Comparison of ENCODE assay signal across 25 cellular contexts in the genomic region with DNA sequence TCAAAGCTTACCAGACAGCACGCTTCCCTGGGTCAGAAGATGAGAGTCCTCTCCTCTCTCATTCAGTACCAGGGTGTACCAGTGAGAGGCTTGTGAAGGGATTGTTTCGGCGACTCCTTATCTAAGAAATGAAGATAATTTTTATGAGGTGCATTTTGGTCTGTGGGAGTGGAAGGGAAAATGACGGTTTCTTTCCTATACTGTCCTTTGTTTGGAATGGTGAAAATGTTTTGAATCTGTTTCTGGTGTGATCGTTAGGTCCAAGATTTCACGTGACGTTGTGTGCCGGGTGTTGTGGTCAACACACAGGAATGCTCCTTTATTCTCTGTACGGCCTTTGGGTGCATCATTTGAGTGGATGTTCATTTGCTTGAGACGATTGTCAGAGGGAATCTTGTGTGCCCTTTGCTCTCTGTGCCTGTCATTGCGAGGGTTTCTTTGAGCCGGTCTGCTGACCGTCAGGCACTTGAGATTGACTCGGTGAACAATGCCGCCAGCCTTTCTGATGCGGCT.
A peak's percentile ranks its signal among the peaks of the same experiment; 100 is the strongest.
DNase-seq lines count a peak whose midpoint lies in the region; ATAC-seq, FAIRE-seq and TF ChIP-seq lines count a peak whose summit lies in the region.
"Had no signal": no experiment of that assay in that cellular context is flagged by ENCODE, and none has a peak within 500 bp of the region (broad histone marks: within the 10 kb centered on the region; RNA-seq: fewer than 3 reads in every experiment).

No MANE protein-coding gene starts in this region.

- POLR2A ChIA-PET in HepG2 (lab: Yijun Ruan, JAX) = no interaction called here

- no peak overlapping the region for H3K4me2 ChIP-seq in HepG2 (ENCODE audit: low read depth, low read length)
- H3K4me2 ChIP-seq: BLaER1, SK-N-SH had no signal

- peaks cover 5% of the 10 kb centered on the region for H3K27me3 Mint-ChIP-seq in neural crest cell (ENCODE audit: low read depth)

- no peak for TF ChIP-seq CTCF in HepG2 (CRISPR knock-in tag; IDR thresholded peaks at IDR 0.05)
- TF ChIP-seq CTCF in right lobe of liver (IDR thresholded peaks at IDR 0.05) = no peak
- TF ChIP-seq CTCF in fibroblast of villous mesenchyme (IDR thresholded peaks at IDR 0.05; ENCODE audit: insufficient read depth, low read depth, low read length) = no peak
- TF ChIP-seq CTCF in neural crest cell (conservative IDR thresholded peaks at IDR 0.05) = no peak

- H3K36me3 ChIP-seq in HepG2 (replicated peaks in 1 of 2; ENCODE audit: control insufficient read depth in 1 of 2, insufficient read depth in 2 of 2, low read length in 2 of 2) = no peaks in the 10 kb centered on the region
- no peaks in the 10 kb centered on the region for H3K36me3 ChIP-seq in right lobe of liver
- H3K36me3 ChIP-seq: BLaER1, esophagus squamous epithelium, left lung, spleen had no signal

- peaks cover 80% of the 10 kb centered on the region for H3K79me2 ChIP-seq in HepG2 (ENCODE audit: insufficient read depth, low read length)

- CTCF ChIA-PET in HepG2 (lab: Yijun Ruan, JAX; ENCODE audit: low intra/inter-chr PET ratio, low total read pairs) = no interaction called here

- H3K9me3 ChIP-seq in HepG2 (ENCODE audit: low read length) (no peaks in the 10 kb centered on the region), right lobe of liver (no peaks in the 10 kb centered on the region)
- H3K9me3 ChIP-seq: BLaER1, esophagus squamous epithelium, left lung, SK-N-SH, spleen had no signal

- H4K20me1 ChIP-seq in HepG2 (ENCODE audit: insufficient read depth, low read length) = peaks cover 40% of the 10 kb centered on the region

- no peak overlapping the region for H3K4me3 ChIP-seq in HepG2 (replicated peaks in 1 of 3; ENCODE audit: insufficient read depth in 1 of 3, low read depth in 2 of 3, low read length in 3 of 3)
- no peak overlapping the region for H3K4me3 ChIP-seq in right lobe of liver
- no peak overlapping the region for H3K4me3 ChIP-seq in fibroblast of villous mesenchyme (ENCODE audit: low read depth, low read length)
- H3K4me3 ChIP-seq: BLaER1, coronary artery, esophagus squamous epithelium, left lung, spleen had no signal

- no peaks in the 10 kb centered on the region for H3K9me3 Mint-ChIP-seq in neural crest cell
- H3K9me3 Mint-ChIP-seq: activated T-helper 2 cell treated with anti-CD3 and anti-CD28 coated beads, Interferon-gamma antibody, Interleukin-2, Interleukin-4, amounts not matched to agents 10 μg/mL and 5 μg/mL and 100 μg/mL, durations not matched to agents 14 hours and 24 hours and 36 hours; endodermal cell had no signal

- no peaks in the 10 kb centered on the region for H3K36me3 Mint-ChIP-seq in neural crest cell (ENCODE audit: low read depth)

- H3K4me1 Mint-ChIP-seq in neural crest cell = peaks cover 45% of the 10 kb centered on the region

- 97% methylated on average over 16 of the region's 16 CpGs for WGBS in HepG2 (ENCODE audit: low lambda C conversion rate)
- WGBS in right lobe of liver (ENCODE audit: insufficient coverage, low coverage, low lambda C conversion rate, missing lambda C conversion rate) = 85% methylated on average over 6 of the region's 16 CpGs

- in situ Hi-C loops in HepG2 (cut with HindIII; ENCODE audit: extremely low pct_ligation_motif_present, low pct_unique_long_range_greater_than_20kb) = no loop called here

- H3K4me1 ChIP-seq in HepG2 (ENCODE audit: insufficient read depth, low read length) (peaks cover 32% of the 10 kb centered on the region), right lobe of liver (peaks cover 0 to 6% (median 0%) of the 10 kb centered on the region in 4 donors)
- H3K4me1 ChIP-seq: left lung, spleen had no signal

- no peak overlapping the region for H3K27ac Mint-ChIP-seq in neural crest cell (ENCODE audit: unreplicated experiment)
- H3K27ac Mint-ChIP-seq: activated T-helper 2 cell treated with anti-CD3 and anti-CD28 coated beads, Interferon-gamma antibody, Interleukin-2, Interleukin-4, amounts not matched to agents 10 μg/mL and 5 μg/mL and 100 μg/mL, durations not matched to agents 14 hours and 24 hours and 36 hours; endodermal cell had no signal

- H3K27ac ChIP-seq in HepG2 (ENCODE audit: extremely low read length, insufficient read depth, low read length) = no peak overlapping the region
- H3K27ac ChIP-seq in right lobe of liver = no peak overlapping the region
- H3K27ac ChIP-seq: BLaER1, coronary artery, esophagus squamous epithelium, left lung, spleen had no signal

- H3K4me3 Mint-ChIP-seq in neural crest cell = peak overlapping the region; percentile 6
- H3K4me3 Mint-ChIP-seq: endodermal cell had no signal

- no peak for TF ChIP-seq POLR2A in HepG2 (IDR thresholded peaks at IDR 0.05; ENCODE audit: insufficient read depth in 1 of 2, low read depth in 2 of 2, low read length in 2 of 2)
- no peak for TF ChIP-seq POLR2A in right lobe of liver (IDR thresholded peaks at IDR 0.05)

- FAIRE-seq in HepG2 (lab: Jason Lieb, UNC) = no peak

- no peak overlapping the region for H2AFZ ChIP-seq in HepG2 (ENCODE audit: low read length)

- no peak for TF ChIP-seq RAD21 in HepG2 (CRISPR knock-in tag; IDR thresholded peaks at IDR 0.05)

- no peak for ATAC-seq in HepG2
- no peak for ATAC-seq in right lobe of liver
- no peak for ATAC-seq in GM18858 (IDR thresholded peaks at IDR 0.05; ENCODE audit: unreplicated experiment)
- ATAC-seq in GM18519 (IDR thresholded peaks at IDR 0.05; ENCODE audit: low FRiP score, unreplicated experiment) = no peak
- ATAC-seq: left lung; stimulated activated naive CD8-positive, alpha-beta T cell treated with anti-CD3 and anti-CD28 coated beads, Interleukin-15, Interleukin-2, amounts not matched to agents 100 U/mL and 50 U/mL, for 24 hours had no signal

- BruUV-seq in HepG2 (replicated peaks; lab: Mats Ljungman, UMichigan) = no TSS peak

- intact Hi-C loops in HepG2 (cut with micrococcal nuclease; ENCODE audit: unreplicated experiment) = loop anchor here (10.0 kb wide), 1 partner anchor 67 kb away; no protein-coding TSS in a partner anchor
- intact Hi-C loops in right lobe of liver (cut with DNase I) = no loop called here

- no peaks in the 10 kb centered on the region for H3K27me3 ChIP-seq in HepG2 (ENCODE audit: control insufficient read depth in 1 of 2, insufficient read depth in 2 of 2, low read length in 2 of 2)
- H3K27me3 ChIP-seq in right lobe of liver = no peaks in the 10 kb centered on the region
- H3K27me3 ChIP-seq: BLaER1 had no signal

- DNase-seq in HepG2 (ENCODE audit: low spot score) (no peak), right lobe of liver (no peak), fibroblast of villous mesenchyme (ENCODE audit: low read depth) (peak; percentile 82), neural crest cell (ENCODE audit: low read depth, low spot score) (no peak), NCI-H1694 treated with DMSO at 0.1 percent for 48 hours (lab: John Stamatoyannopoulos, UW) (no peak)
- DNase-seq in activated effector memory CD4-positive, alpha-beta T cell treated with anti-CD3 and anti-CD28 coated beads, Interleukin-2, amount 50 U/mL, for 16 hours = no peak
- DNase-seq: activated CD4-positive, alpha-beta T cell treated with anti-CD3 and anti-CD28 coated beads, Interleukin-2, amount 50 U/mL, for 1 hour; activated CD8-positive, alpha-beta memory T cell treated with anti-CD3 and anti-CD28 coated beads, Interleukin-2, amount 50 U/mL, for 4 hours; endodermal cell; esophagus squamous epithelium; H7; left lung; NCI-H2107; NCI-H510A treated with DMSO at 0.1 percent for 48 hours; SK-N-SH; spleen; stimulated activated CD4-positive, alpha-beta T cell treated with anti-CD3 and anti-CD28 coated beads, Interleukin-4, amount 100 ng/mL, for 1 hour; stimulated activated naive CD8-positive, alpha-beta T cell treated with anti-CD3 and anti-CD28 coated beads, Interleukin-15, Interleukin-2, amounts not matched to agents 100 U/mL and 50 U/mL, for 24 hours; T-helper 2 cell; trophoblast cell had no signal

- TF ChIP-seq EP300 in HepG2 (IDR thresholded peaks at IDR 0.05; ENCODE audit: low read depth in 2 of 2, low read length in 2 of 2) = no peak
- TF ChIP-seq EP300 in HepG2 (CRISPR knock-in tag; IDR thresholded peaks at IDR 0.05; ENCODE audit: borderline replicate concordance) = no peak

- H3K9ac ChIP-seq in HepG2 (ENCODE audit: insufficient read depth, low read depth, low read length) = no peak overlapping the region
- H3K9ac ChIP-seq: BLaER1, SK-N-SH had no signal

TF ChIP-seq in HepG2, 621 proteins besides CTCF, POLR2A, EP300 and RAD21:
- peak; percentile 88 for TF ChIP-seq ZNF317 (CRISPR knock-in tag; IDR thresholded peaks at IDR 0.05)
- TF ChIP-seq ZNF747 (CRISPR knock-in tag; IDR thresholded peaks at IDR 0.05; ENCODE audit: borderline replicate concordance) = no peak
TF ChIP-seq in HepG2: peak in this region for 1.
